ENCODE assay signal across 25 cellular contexts in genomic region chr16:11445486-11445885, GRCh38.
"Had no signal": no experiment of that assay in that cellular context is flagged by ENCODE, and none has a peak within 500 bp of the region (broad histone marks: within the 10 kb centered on the region; RNA-seq: fewer than 3 reads in every experiment).

No MANE protein-coding gene starts in this region.

- H3K4me1 ChIP-seq: colonic mucosa, esophagus muscularis mucosa, esophagus squamous epithelium, foreskin keratinocyte, gastrocnemius medialis, gastroesophageal sphincter, heart left ventricle, heart right ventricle had no signal

- H3K27me3 ChIP-seq: colonic mucosa, dorsolateral prefrontal cortex, esophagus muscularis mucosa, esophagus squamous epithelium, foreskin keratinocyte, gastrocnemius medialis, gastroesophageal sphincter, heart left ventricle, heart right ventricle had no signal

- H3K27ac Mint-ChIP-seq: dendritic cell treated with granulocyte-macrophage colony-stimulating factor and Interleukin-4, amounts not matched to agents 40 ng/mL and 50 ng/mL, for 4 days; endodermal cell had no signal

- H3K4me1 Mint-ChIP-seq: endodermal cell had no signal

- H3K9me3 ChIP-seq: colonic mucosa, gastrocnemius medialis had no signal

- H3K4me3 ChIP-seq: colonic mucosa, coronary artery, dorsolateral prefrontal cortex, esophagus muscularis mucosa, esophagus squamous epithelium, gastrocnemius medialis, gastroesophageal sphincter, heart left ventricle, heart right ventricle had no signal

- DNase-seq: colonic mucosa; cortex of kidney; dermis blood vessel endothelial cell; dorsolateral prefrontal cortex; effector CD4-positive, alpha-beta T cell; effector CD8-positive, alpha-beta T cell; effector memory CD4-positive, alpha-beta T cell; effector memory CD8-positive, alpha-beta T cell; endodermal cell; erythroblast; esophagus squamous epithelium; foreskin fibroblast; foreskin keratinocyte; foreskin melanocyte; gastrocnemius medialis; glutamatergic neuron; head of caudate nucleus; heart left ventricle; heart right ventricle had no signal

- H3K9me3 Mint-ChIP-seq: effector memory CD8-positive, alpha-beta T cell had no signal

- H3K4me3 Mint-ChIP-seq: dendritic cell treated with granulocyte-macrophage colony-stimulating factor and Interleukin-4, amounts not matched to agents 40 ng/mL and 50 ng/mL, for 4 days; effector memory CD8-positive, alpha-beta T cell; endodermal cell had no signal

- ATAC-seq: effector memory CD8-positive, alpha-beta T cell; esophagus mucosa; foreskin keratinocyte; gastrocnemius medialis; gastroesophageal sphincter; heart left ventricle; heart right ventricle had no signal

- H3K27me3 Mint-ChIP-seq: effector memory CD8-positive, alpha-beta T cell had no signal

- H3K36me3 ChIP-seq: colonic mucosa, esophagus muscularis mucosa, esophagus squamous epithelium, gastrocnemius medialis, gastroesophageal sphincter, heart left ventricle, heart right ventricle had no signal

- H3K27ac ChIP-seq: colonic mucosa, coronary artery, dorsolateral prefrontal cortex, epithelial cell of prostate, esophagus muscularis mucosa, esophagus squamous epithelium, foreskin keratinocyte, gastrocnemius medialis, gastroesophageal sphincter, heart left ventricle, heart right ventricle had no signal
